Comparison of ENCODE assay signal across 9 cellular contexts in genomic region chr11:5369793-5370192, GRCh38. TPM values are rescaled to one million over a fixed set of nuclear protein-coding genes. Genes with fewer than 3 reads are reported as not detected.
DNase-seq lines count a peak whose midpoint lies in the region; ATAC-seq and TF ChIP-seq lines count a peak whose summit lies in the region.
"Had no signal": no experiment of that assay in that cellular context is flagged by ENCODE, and none has a peak within 500 bp of the region (broad histone marks: within the 10 kb centered on the region; RNA-seq: fewer than 3 reads in every experiment).

No MANE protein-coding gene starts in this region.

- CTCF ChIA-PET in naive thymus-derived CD4-positive, alpha-beta T cell (lab: Charles Lee), result no interaction called here

- peaks cover 0 to 26% (median 20%) of the 10 kb centered on the region in 5 donors for H3K27me3 Mint-ChIP-seq in naive thymus-derived CD4-positive, alpha-beta T cell

- no peak overlapping the region for H3K4me2 ChIP-seq in OCI-LY3 (ENCODE audit: low read length)

- POLR2A ChIA-PET in naive thymus-derived CD4-positive, alpha-beta T cell (lab: Charles Lee), result no interaction called here

- no peaks in the 10 kb centered on the region for H3K4me1 Mint-ChIP-seq in naive thymus-derived CD4-positive, alpha-beta T cell

- H3K27me3 ChIP-seq in OCI-LY3 (ENCODE audit: low read depth, low read length), result no peaks in the 10 kb centered on the region
- peaks cover 0 to 5% of the 10 kb centered on the region in 2 donors for H3K27me3 ChIP-seq in naive thymus-derived CD4-positive, alpha-beta T cell (ENCODE audit: control insufficient read depth in 2 of 2, insufficient read depth in 2 of 2, low read length in 2 of 2)

- H3K9me3 Mint-ChIP-seq in naive thymus-derived CD4-positive, alpha-beta T cell, result peaks cover 0 to 8% (median 2%) of the 10 kb centered on the region in 11 donors

- H3K9me3 ChIP-seq in OCI-LY3 (ENCODE audit: insufficient read depth, low read length), result no peaks in the 10 kb centered on the region
- no peaks in the 10 kb centered on the region for H3K9me3 ChIP-seq in naive thymus-derived CD4-positive, alpha-beta T cell (ENCODE audit: control insufficient read depth in 2 of 3, low read length in 3 of 3)

- no peak overlapping the region for H3K27ac ChIP-seq in OCI-LY3 (ENCODE audit: low read length)
- no peak overlapping the region for H3K27ac ChIP-seq in naive thymus-derived CD4-positive, alpha-beta T cell (ENCODE audit: low read depth, low read length)

- H3K4me3 ChIP-seq in OCI-LY3 (ENCODE audit: low read length) (no peak overlapping the region), fibroblast of mammary gland (ENCODE audit: control insufficient read depth, low read depth, low read length) (no peak overlapping the region), lower leg skin (ENCODE audit: low read depth, poor library complexity, severe bottlenecking) (no peak overlapping the region)
- no peak overlapping the region for H3K4me3 ChIP-seq in naive thymus-derived CD4-positive, alpha-beta T cell (ENCODE audit: low read length)

- H3K36me3 Mint-ChIP-seq in naive thymus-derived CD4-positive, alpha-beta T cell, result no peaks in the 10 kb centered on the region

- intact Hi-C loops in lower leg skin (cut with DNase I; ENCODE audit: low total_unique reads), result no loop called here
- intact Hi-C loops in naive thymus-derived CD4-positive, alpha-beta T cell (cut with micrococcal nuclease), result no loop called here

- no peaks in the 10 kb centered on the region for H3K36me3 ChIP-seq in OCI-LY3 (replicated peaks; ENCODE audit: low read depth, low read length)
- H3K36me3 ChIP-seq in naive thymus-derived CD4-positive, alpha-beta T cell (ENCODE audit: control insufficient read depth in 2 of 3, insufficient read depth in 3 of 3, low read length in 3 of 3), result no peaks in the 10 kb centered on the region

- H3K9ac ChIP-seq in OCI-LY3 (ENCODE audit: low read length), result no peak overlapping the region

- TF ChIP-seq CTCF in OCI-LY3 (IDR thresholded peaks at IDR 0.05; ENCODE audit: low read depth, low read length), result peak; percentile 78
- TF ChIP-seq CTCF in fibroblast of mammary gland (conservative IDR thresholded peaks at IDR 0.05; ENCODE audit: control insufficient read depth, insufficient read depth, low read depth, low read length), result peak; percentile 41
- TF ChIP-seq CTCF in lower leg skin (IDR thresholded peaks at IDR 0.05), result no peak

- no peaks in the 10 kb centered on the region for H3K79me2 ChIP-seq in OCI-LY3 (ENCODE audit: low read length)

- no peak overlapping the region for H3K27ac Mint-ChIP-seq in naive thymus-derived CD4-positive, alpha-beta T cell

- peak; percentile 62 for ATAC-seq in GM21786 (IDR thresholded peaks at IDR 0.05; ENCODE audit: unreplicated experiment)
- no peak for ATAC-seq in naive thymus-derived CD4-positive, alpha-beta T cell

- no peak for TF ChIP-seq POLR2A in lower leg skin (IDR thresholded peaks at IDR 0.05)

- no peak overlapping the region for H3K4me3 Mint-ChIP-seq in naive thymus-derived CD4-positive, alpha-beta T cell

- no peaks in the 10 kb centered on the region for H4K20me1 ChIP-seq in OCI-LY3 (ENCODE audit: insufficient read depth, low read length)

- peaks cover 24% of the 10 kb centered on the region for H3K4me1 ChIP-seq in OCI-LY3 (ENCODE audit: low read length)
- no peaks in the 10 kb centered on the region for H3K4me1 ChIP-seq in naive thymus-derived CD4-positive, alpha-beta T cell (ENCODE audit: control insufficient read depth in 2 of 2, insufficient read depth in 2 of 2, low read length in 2 of 2)

- peak; percentile 24 for DNase-seq in AG20443 (ENCODE audit: low spot score)
- peak; percentile 57 for DNase-seq in fibroblast of mammary gland (ENCODE audit: low read depth)
- no peak for DNase-seq in HPDE6-E6E7 (ENCODE audit: extremely low spot score)
- DNase-seq in NCI-H2171 treated with DMSO at 0.1 percent for 48 hours (lab: John Stamatoyannopoulos, UW), result no peak
- DNase-seq in lower leg skin (ENCODE audit: low spot score in 2 of 2), result no peak
- DNase-seq in naive thymus-derived CD4-positive, alpha-beta T cell, result no peak
- DNase-seq: activated CD8-positive, alpha-beta memory T cell treated with anti-CD3 and anti-CD28 coated beads, Interleukin-2, amount 50 U/mL, for 4 hours had no signal

- H2AFZ ChIP-seq in OCI-LY3 (ENCODE audit: low read depth, low read length), result no peak overlapping the region

RNA-seq across cellular contexts. Expression of gene OR51M1, which starts 13.8 kb away (rescaled TPM):
- total RNA-seq in lower leg skin, result not detected
- total RNA-seq in naive thymus-derived CD4-positive, alpha-beta T cell, result not detected
- polyA plus RNA-seq in naive thymus-derived CD4-positive, alpha-beta T cell, result not detected

RNA-seq across cellular contexts. Expression of gene OR51B6, which starts 18.5 kb away (rescaled TPM):
- total RNA-seq in lower leg skin, result not detected
- not detected for total RNA-seq in naive thymus-derived CD4-positive, alpha-beta T cell
- not detected for polyA plus RNA-seq in naive thymus-derived CD4-positive, alpha-beta T cell

RNA-seq across cellular contexts. Expression of gene OR51B5, which starts 26.5 kb away (rescaled TPM):
- total RNA-seq in lower leg skin, result not detected
- total RNA-seq in naive thymus-derived CD4-positive, alpha-beta T cell, result under 1 TPM in 1 of 5 experiments, not detected in 4; 0.48 TPM
- polyA plus RNA-seq in naive thymus-derived CD4-positive, alpha-beta T cell, result not detected

RNA-seq across cellular contexts. Expression of gene OR51B2, which starts 45.7 kb away (rescaled TPM):
- total RNA-seq in lower leg skin, result not detected
- not detected for total RNA-seq in naive thymus-derived CD4-positive, alpha-beta T cell
- not detected for polyA plus RNA-seq in naive thymus-derived CD4-positive, alpha-beta T cell

RNA-seq across cellular contexts. Expression of gene OR51Q1, which starts 52.1 kb away (rescaled TPM):
- not detected for total RNA-seq in lower leg skin
- not detected for total RNA-seq in naive thymus-derived CD4-positive, alpha-beta T cell
- not detected for polyA plus RNA-seq in naive thymus-derived CD4-positive, alpha-beta T cell

Comparison
In these comparisons a context has a peak if more than half of its experiments do, and no peak if none do; other contexts are left out.
1. DNase-seq: peak in AG20443 (single experiment) and fibroblast of mammary gland (single experiment); none in HPDE6-E6E7 (single experiment), NCI-H2171 treated with DMSO at 0.1 percent for 48 hours (single experiment), lower leg skin (0 of 2) and naive thymus-derived CD4-positive, alpha-beta T cell (0 of 9).
2. CTCF ChIP-seq: peak in OCI-LY3 (single experiment) and fibroblast of mammary gland (single experiment); none in lower leg skin (0 of 3).